24 cellular contexts compared by ENCODE assay signal in genomic region chr7:17632401-17632800, GRCh38.
"Had no signal": no experiment of that assay in that cellular context is flagged by ENCODE, and none has a peak within 500 bp of the region (broad histone marks: within the 10 kb centered on the region; RNA-seq: fewer than 3 reads in every experiment).

No MANE protein-coding gene starts in this region.

- H3K4me3 ChIP-seq: adrenal gland, ascending aorta, body of pancreas, Peyer's patch, SJCRH30 had no signal

- H3K9me3 ChIP-seq: adrenal gland, ascending aorta, body of pancreas, Peyer's patch, SJCRH30, SK-N-SH had no signal

- H3K4me1 ChIP-seq: ascending aorta, body of pancreas, Peyer's patch had no signal

- H3K27ac ChIP-seq: adrenal gland, ascending aorta, body of pancreas, KMS-11, Peyer's patch, RWPE1, SJCRH30 had no signal

- H3K27me3 ChIP-seq: adrenal gland, ascending aorta, body of pancreas, Peyer's patch, SJCRH30 had no signal

- H3K36me3 ChIP-seq: adrenal gland, ascending aorta, Peyer's patch, SJCRH30 had no signal

- ATAC-seq: activated CD4-positive, CD25-positive, alpha-beta regulatory T cell treated with anti-CD3 and anti-CD28 coated beads, Interleukin-2, amount 50 U/mL, for 24 hours; activated CD8-positive, alpha-beta T cell treated with anti-CD3 and anti-CD28 coated beads for 36 hours; activated T-cell treated with anti-CD3 and anti-CD28 coated beads, Interleukin-2, amount 50 U/mL, for 72 hours; body of pancreas had no signal

- DNase-seq: activated CD4-positive, alpha-beta T cell treated with anti-CD3 and anti-CD28 coated beads for 4 hours; activated CD8-positive, alpha-beta memory T cell treated with anti-CD3 and anti-CD28 coated beads, Interleukin-2, amount 50 U/mL, for 4 hours; activated CD8-positive, alpha-beta T cell treated with anti-CD3 and anti-CD28 coated beads for 36 hours; activated naive CD4-positive, alpha-beta T cell treated with anti-CD3 and anti-CD28 coated beads, Interleukin-2, amount 50 U/mL, for 16 hours; activated naive CD8-positive, alpha-beta T cell treated with anti-CD3 and anti-CD28 coated beads, Interleukin-2, amount 10 ng/mL, durations not matched to agents 7 days and 5 days; activated T-cell treated with anti-CD3 and anti-CD28 coated beads, Interleukin-2, amount 50 U/mL, for 72 hours; body of pancreas; MM.1S; NCI-H1105; NCI-H1436; NCI-H1694 treated with DMSO at 0.1 percent for 48 hours; NCI-H2029 treated with DMSO at 0.1 percent for 48 hours; NCI-H345; NCI-H510A treated with DMSO at 0.1 percent for 48 hours; Peyer's patch; Right ventricle myocardium superior; SJCRH30; SK-N-SH; T-helper 1 cell had no signal
